22 cellular contexts compared by ENCODE assay signal in the genomic region with DNA sequence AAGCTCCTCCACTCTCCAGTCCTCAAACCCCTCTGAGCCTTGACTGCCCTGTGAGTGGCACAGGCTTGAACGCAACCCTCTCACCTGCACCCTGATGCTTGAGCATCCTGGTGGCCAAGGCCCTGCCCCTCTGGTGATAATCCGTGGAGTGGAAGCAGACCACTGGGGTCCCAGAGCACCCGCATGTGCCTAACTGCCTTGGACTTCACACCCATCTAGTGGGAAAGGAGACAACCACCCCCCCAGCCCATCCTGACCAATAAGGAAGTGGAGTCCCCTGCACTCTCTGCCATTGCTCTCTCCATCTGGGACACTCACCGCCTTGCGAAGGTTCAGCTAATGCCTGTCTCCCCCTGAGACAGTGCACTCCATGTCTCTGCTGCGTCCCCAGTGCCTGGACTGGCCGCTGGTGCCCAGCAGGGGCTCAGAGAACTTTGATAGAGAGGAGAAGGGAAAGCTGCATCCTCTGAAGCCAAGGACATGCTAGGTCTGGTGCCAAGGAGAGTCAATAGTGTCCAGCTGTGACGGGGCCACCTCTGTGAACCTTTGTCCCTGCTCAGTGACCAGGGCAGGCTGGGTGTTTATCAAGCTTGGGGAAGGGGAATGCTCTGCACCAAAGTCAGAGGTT. TPM values are rescaled to one million over a fixed set of nuclear protein-coding genes. Genes with fewer than 3 reads are reported as not detected.
A peak's percentile ranks its signal among the peaks of the same experiment; 100 is the strongest.
DNase-seq lines count a peak whose midpoint lies in the region; ATAC-seq, FAIRE-seq and TF ChIP-seq lines count a peak whose summit lies in the region.
"Had no signal": no experiment of that assay in that cellular context is flagged by ENCODE, and none has a peak within 500 bp of the region (broad histone marks: within the 10 kb centered on the region; RNA-seq: fewer than 3 reads in every experiment).

No MANE protein-coding gene starts in this region.

- ATAC-seq in upper lobe of right lung (no peak), GM23338 (no peak)
- ATAC-seq: foreskin keratinocyte had no signal

- H3K36me3 ChIP-seq in ascending aorta (peaks cover 36 to 58% of the 10 kb centered on the region in 2 donors), left ventricle myocardium inferior (peaks cover 19% of the 10 kb centered on the region), upper lobe of right lung (peaks cover 25% of the 10 kb centered on the region), GM23338 (ENCODE audit: insufficient read depth) (no peaks in the 10 kb centered on the region)

- H3F3A ChIP-seq in GM23338 (replicated peaks; ENCODE audit: low read depth) = peaks cover 5% of the 10 kb centered on the region; the same call in 1 of the 2 replicates

- peaks cover 17% of the 10 kb centered on the region for H3K4me1 Mint-ChIP-seq in GM23338

- H3K4me2 ChIP-seq in GM23338 = no peak overlapping the region
- H3K4me2 ChIP-seq: PC-9 had no signal

- no peak overlapping the region for H3K4me3 Mint-ChIP-seq in GM23338
- H3K4me3 Mint-ChIP-seq: activated naive CD8-positive, alpha-beta T cell treated with anti-CD3 and anti-CD28 coated beads, Interleukin-2, amount 10 ng/mL, durations not matched to agents 7 days and 5 days; activated T-cell treated with anti-CD3 and anti-CD28 coated beads, Interleukin-2, amount 50 U/mL, for 24 hours had no signal

- TF ChIP-seq CTCF in ascending aorta (IDR thresholded peaks at IDR 0.05) = no peak
- no peak for TF ChIP-seq CTCF in left ventricle myocardium inferior (IDR thresholded peaks at IDR 0.05; ENCODE audit: borderline replicate concordance)
- no peak for TF ChIP-seq CTCF in upper lobe of right lung (IDR thresholded peaks at IDR 0.05)
- TF ChIP-seq CTCF in GM23338 (conservative IDR thresholded peaks at IDR 0.05; ENCODE audit: low read depth in 2 of 2) = no peak

- peaks cover 17% of the 10 kb centered on the region for H3K27me3 Mint-ChIP-seq in GM23338 (ENCODE audit: insufficient read depth, low read depth, poor library complexity)

- no peaks in the 10 kb centered on the region for H3K9me3 Mint-ChIP-seq in GM23338
- H3K9me3 Mint-ChIP-seq: activated naive CD8-positive, alpha-beta T cell treated with anti-CD3 and anti-CD28 coated beads, Interleukin-2, amount 10 ng/mL, durations not matched to agents 7 days and 5 days; activated T-cell treated with anti-CD3 and anti-CD28 coated beads, Interleukin-2, amount 50 U/mL, for 24 hours had no signal

- H3K27me3 ChIP-seq in ascending aorta (no peaks in the 10 kb centered on the region), left ventricle myocardium inferior (ENCODE audit: low read depth) (no peaks in the 10 kb centered on the region), upper lobe of right lung (no peaks in the 10 kb centered on the region), GM23338 (ENCODE audit: insufficient read depth) (peaks cover 10% of the 10 kb centered on the region)

- intact Hi-C loops in ascending aorta (cut with DNase I) (loop anchor here (2.0 to 10.0 kb wide), 3 partner anchors 13 to 429 kb away; no protein-coding TSS in a partner anchor), left ventricle myocardium inferior (cut with micrococcal nuclease) (loop anchor here (10.0 kb wide), 1 partner anchor 89 kb away; no protein-coding TSS in a partner anchor), posterior vena cava (cut with DNase I) (loop anchor here (1.0 to 10.0 kb wide), 2 partner anchors 40 to 89 kb away; a partner anchor contains a TSS), upper lobe of right lung (cut with DNase I) (no loop called here)

- DNase-seq in ascending aorta (ENCODE audit: low spot score in 2 of 2) = peak in 1 of 2 donors; percentile 55
- DNase-seq in left ventricle myocardium inferior = no peak
- peak; percentile 66 for DNase-seq in posterior vena cava (ENCODE audit: low spot score)
- peak; percentile 56 for DNase-seq in upper lobe of right lung
- DNase-seq in GM12891 (ENCODE audit: insufficient read length, low spot score) = no peak
- DNase-seq in NCI-H2227 (lab: John Stamatoyannopoulos, UW; ENCODE audit: unreplicated experiment) = no peak
- no peak for DNase-seq in GM23338 (ENCODE audit: low spot score)
- DNase-seq: activated CD4-positive, alpha-beta T cell treated with anti-CD3 and anti-CD28 coated beads, Interleukin-2, amount 50 U/mL, for 48 hours; activated naive CD8-positive, alpha-beta T cell treated with anti-CD3 and anti-CD28 coated beads, Interleukin-2, amount 10 ng/mL, durations not matched to agents 7 days and 5 days; activated T-cell treated with anti-CD3 and anti-CD28 coated beads, Interleukin-2, amount 50 U/mL, for 24 hours; central memory CD4-positive, alpha-beta T cell; DMS79 treated with DMSO at 0.1 percent for 48 hours; foreskin keratinocyte; NCI-H187 treated with DMSO at 0.1 percent for 48 hours; NCI-H526; nucleus accumbens; PC-9; stimulated activated naive CD4-positive, alpha-beta T cell had no signal

- peaks cover 16% of the 10 kb centered on the region for H3K36me3 Mint-ChIP-seq in GM23338 (ENCODE audit: low read depth)
- H3K36me3 Mint-ChIP-seq: activated naive CD8-positive, alpha-beta T cell treated with anti-CD3 and anti-CD28 coated beads, Interleukin-2, amount 10 ng/mL, durations not matched to agents 7 days and 5 days had no signal

- no peaks in the 10 kb centered on the region for H3K79me2 ChIP-seq in GM23338 (replicated peaks; ENCODE audit: insufficient read depth)

- peaks cover 15 to 62% of the 10 kb centered on the region in 2 donors for H3K4me1 ChIP-seq in ascending aorta
- peaks cover 94% of the 10 kb centered on the region for H3K4me1 ChIP-seq in left ventricle myocardium inferior
- peaks cover 48% of the 10 kb centered on the region for H3K4me1 ChIP-seq in upper lobe of right lung
- peaks cover 16% of the 10 kb centered on the region for H3K4me1 ChIP-seq in GM23338 (ENCODE audit: insufficient read depth)
- H3K4me1 ChIP-seq: foreskin keratinocyte had no signal

- H4K20me1 ChIP-seq in GM23338 (replicated peaks; ENCODE audit: insufficient read depth) = no peaks in the 10 kb centered on the region; the same call in 1 of the 2 replicates

- H3K4me3 ChIP-seq in ascending aorta (peak overlapping the region; percentile 29 to 97), left ventricle myocardium inferior (peak overlapping the region; percentile 87), upper lobe of right lung (peak overlapping the region; percentile 10), GM23338 (no peak overlapping the region)
- H3K4me3 ChIP-seq: GM23248, PC-9 had no signal

- H3K9me3 ChIP-seq in ascending aorta = no peaks in the 10 kb centered on the region
- H3K9me3 ChIP-seq in left ventricle myocardium inferior (replicated peaks) = no peaks in the 10 kb centered on the region
- no peaks in the 10 kb centered on the region for H3K9me3 ChIP-seq in upper lobe of right lung

- peak overlapping the region; percentile 98 to 99 for H3K27ac ChIP-seq in ascending aorta
- peak overlapping the region; percentile 97 for H3K27ac ChIP-seq in left ventricle myocardium inferior (replicated peaks)
- peak overlapping the region; percentile 87 for H3K27ac ChIP-seq in upper lobe of right lung
- no peak overlapping the region for H3K27ac ChIP-seq in GM23338 (ENCODE audit: low read depth)
- H3K27ac ChIP-seq: foreskin keratinocyte, GM23248, PC-9 had no signal

- H2AFZ ChIP-seq in GM23338 = no peak overlapping the region
- H2AFZ ChIP-seq: GM23248, PC-9 had no signal

- FAIRE-seq in GM12891 (lab: Jason Lieb, UNC) = no peak
- FAIRE-seq: endometrium had no signal

- H3K27ac Mint-ChIP-seq in GM23338 = no peak overlapping the region
- H3K27ac Mint-ChIP-seq: activated naive CD8-positive, alpha-beta T cell treated with anti-CD3 and anti-CD28 coated beads, Interleukin-2, amount 10 ng/mL, durations not matched to agents 7 days and 5 days; activated T-cell treated with anti-CD3 and anti-CD28 coated beads, Interleukin-2, amount 50 U/mL, for 24 hours had no signal

- no peak for TF ChIP-seq POLR2A in GM12891 (IDR thresholded peaks at IDR 0.05; ENCODE audit: low read depth, low read length)

- no peaks in the 10 kb centered on the region for H3K9me2 ChIP-seq in GM23338 (ENCODE audit: insufficient read depth)

TF ChIP-seq in GM12891, 5 proteins besides CTCF, POLR2A, EP300 and RAD21:
- TF ChIP-seq POLR2AphosphoS5 (IDR thresholded peaks at IDR 0.05; ENCODE audit: low read depth, low read length) (no peak), POU2F2 (IDR thresholded peaks at IDR 0.05; ENCODE audit: low read depth, low read length) (no peak), SPI1 (IDR thresholded peaks at IDR 0.05; ENCODE audit: low read depth, low read length) (no peak), TAF1 (IDR thresholded peaks at IDR 0.05; ENCODE audit: low read depth, low read length) (no peak), PAX5 (IDR thresholded peaks at IDR 0.05; ENCODE audit: insufficient read depth, low read length, severe bottlenecking) (no peak)

RNA-seq across cellular contexts. Expression of a gene that starts 3.4 kb away (rescaled TPM):
- total RNA-seq in ascending aorta (74.0 TPM), left ventricle myocardium inferior (44.6 TPM), posterior vena cava (10 to 100 TPM; 10.6 to 15.5 TPM), upper lobe of right lung (44.6 TPM)
- not detected for polyA plus RNA-seq in GM12891 (2012; ENCODE audit: low read depth, missing spikeins)
- total RNA-seq in GM23338 (2014; rRNA removed; shearing (Covaris generic)) = 14.0 and 19.8 TPM in 2 replicates
- polyA plus RNA-seq in GM23338 (2016; fragmentation: Nextera tagmentation; extraction: Ambion mirVana) = 3.3 and 3.5 TPM in 2 replicates
- polyA plus RNA-seq: foreskin keratinocyte had no signal

RNA-seq across cellular contexts. Expression of a gene that starts 40.9 kb away (rescaled TPM):
- not detected for total RNA-seq in ascending aorta
- not detected for total RNA-seq in left ventricle myocardium inferior
- total RNA-seq in posterior vena cava = not detected
- total RNA-seq in upper lobe of right lung = not detected
- not detected for polyA plus RNA-seq in GM12891 (2012; ENCODE audit: low read depth, missing spikeins)
- total RNA-seq in GM23338 (2014; rRNA removed; shearing (Covaris generic)) = 0.07 TPM in 1 of 2 replicates, not detected in the other
- not detected in 2 replicates for polyA plus RNA-seq in GM23338 (2016; fragmentation: Nextera tagmentation; extraction: Ambion mirVana)
- total RNA-seq: activated naive CD8-positive, alpha-beta T cell treated with anti-CD3 and anti-CD28 coated beads, Interleukin-2, amount 10 ng/mL, durations not matched to agents 7 days and 5 days; foreskin keratinocyte; GM23248; LHCN-M2; PC-9 had no signal
- polyA plus RNA-seq: BJ, foreskin keratinocyte, GM23248 had no signal

Comparison
In these comparisons a context has a peak if more than half of its experiments do, and no peak if none do; other contexts are left out.
1. DNase-seq: peak in posterior vena cava (single experiment) and upper lobe of right lung (single experiment); none in left ventricle myocardium inferior (single experiment), GM12891 (single experiment), NCI-H2227 (single experiment) and GM23338 (single experiment).